1 cellular context compared by ENCODE assay signal in the genomic region with DNA sequence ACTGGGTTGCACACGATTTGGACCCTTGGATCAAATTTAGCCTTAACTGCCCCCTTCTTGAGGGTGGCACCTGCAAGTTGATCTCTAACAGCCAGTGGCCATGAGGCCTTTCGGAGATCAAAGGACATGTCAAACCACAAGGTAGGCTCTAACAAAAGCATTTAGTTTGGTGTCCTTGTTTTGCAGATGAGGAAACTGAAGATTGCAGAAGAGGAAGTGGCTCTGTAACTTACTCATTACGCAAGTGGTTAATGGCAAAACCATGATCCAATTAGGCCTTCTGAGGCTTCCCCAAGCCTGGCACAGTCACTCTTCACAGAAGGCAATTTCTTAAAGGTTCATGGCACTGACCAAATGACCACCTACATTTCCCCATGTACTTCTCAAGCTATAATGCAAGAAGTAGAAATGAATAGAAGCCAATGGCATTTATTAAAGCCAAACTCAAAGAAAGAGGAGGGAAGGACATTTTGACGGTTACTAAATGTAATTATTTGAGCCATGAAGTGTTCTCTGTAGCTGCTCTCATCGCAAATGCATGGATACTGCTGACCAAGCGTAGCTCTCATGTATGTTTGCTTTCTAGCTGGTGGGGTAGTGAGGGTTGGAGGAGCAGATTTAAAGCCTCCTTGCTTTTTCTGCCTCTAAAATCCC.
A peak's percentile ranks its signal among the peaks of the same experiment; 100 is the strongest.
TF ChIP-seq lines count a peak whose summit lies in the region.

No MANE protein-coding gene starts in this region.

TF ChIP-seq in HepG2, 621 proteins besides CTCF, POLR2A, EP300 and RAD21 (continued from another document and continues in another):
- TF ChIP-seq, protein P1, sequence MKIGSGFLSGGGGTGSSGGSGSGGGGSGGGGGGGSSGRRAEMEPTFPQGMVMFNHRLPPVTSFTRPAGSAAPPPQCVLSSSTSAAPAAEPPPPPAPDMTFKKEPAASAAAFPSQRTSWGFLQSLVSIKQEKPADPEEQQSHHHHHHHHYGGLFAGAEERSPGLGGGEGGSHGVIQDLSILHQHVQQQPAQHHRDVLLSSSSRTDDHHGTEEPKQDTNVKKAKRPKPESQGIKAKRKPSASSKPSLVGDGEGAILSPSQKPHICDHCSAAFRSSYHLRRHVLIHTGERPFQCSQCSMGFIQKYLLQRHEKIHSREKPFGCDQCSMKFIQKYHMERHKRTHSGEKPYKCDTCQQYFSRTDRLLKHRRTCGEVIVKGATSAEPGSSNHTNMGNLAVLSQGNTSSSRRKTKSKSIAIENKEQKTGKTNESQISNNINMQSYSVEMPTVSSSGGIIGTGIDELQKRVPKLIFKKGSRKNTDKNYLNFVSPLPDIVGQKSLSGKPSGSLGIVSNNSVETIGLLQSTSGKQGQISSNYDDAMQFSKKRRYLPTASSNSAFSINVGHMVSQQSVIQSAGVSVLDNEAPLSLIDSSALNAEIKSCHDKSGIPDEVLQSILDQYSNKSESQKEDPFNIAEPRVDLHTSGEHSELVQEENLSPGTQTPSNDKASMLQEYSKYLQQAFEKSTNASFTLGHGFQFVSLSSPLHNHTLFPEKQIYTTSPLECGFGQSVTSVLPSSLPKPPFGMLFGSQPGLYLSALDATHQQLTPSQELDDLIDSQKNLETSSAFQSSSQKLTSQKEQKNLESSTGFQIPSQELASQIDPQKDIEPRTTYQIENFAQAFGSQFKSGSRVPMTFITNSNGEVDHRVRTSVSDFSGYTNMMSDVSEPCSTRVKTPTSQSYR (CRISPR knock-in tag; IDR thresholded peaks at IDR 0.05; ENCODE audit: borderline replicate concordance) = no peak
- TF ChIP-seq ZNF672 (CRISPR knock-in tag; IDR thresholded peaks at IDR 0.05) (no peak), ZKSCAN8 (CRISPR knock-in tag; IDR thresholded peaks at IDR 0.05; ENCODE audit: borderline replicate concordance) (0 out of 2 replicates have a peak, but pooled peaks have one; percentile 44), CHCHD3 (CRISPR knock-in tag; IDR thresholded peaks at IDR 0.05) (no peak), NFIC (IDR thresholded peaks at IDR 0.05; ENCODE audit: low read length) (0 out of 2 replicates have a peak, but pooled peaks have one; percentile 31), ZNF691 (CRISPR knock-in tag; IDR thresholded peaks at IDR 0.05; ENCODE audit: borderline replicate concordance, low read depth) (no peak), SETDB1 (CRISPR knock-in tag; IDR thresholded peaks at IDR 0.05; ENCODE audit: borderline replicate concordance) (no peak), NCOA2 (CRISPR knock-in tag; IDR thresholded peaks at IDR 0.05) (peak; percentile 94), HNF4A (CRISPR knock-in tag; IDR thresholded peaks at IDR 0.05) (peak; percentile 83), TARDBP (CRISPR knock-in tag; IDR thresholded peaks at IDR 0.05) (no peak; the same call in 1 of the 2 replicates), ELF3 (CRISPR knock-in tag; IDR thresholded peaks at IDR 0.05) (peak; percentile 97), ATF2 (CRISPR knock-in tag; IDR thresholded peaks at IDR 0.05) (0 out of 2 replicates have a peak, but pooled peaks have one; percentile 46), ZNF614 (CRISPR knock-in tag; IDR thresholded peaks at IDR 0.05; ENCODE audit: borderline replicate concordance) (0 out of 2 replicates have a peak, but pooled peaks have one; percentile 44), SMAD1 (CRISPR knock-in tag; IDR thresholded peaks at IDR 0.05; ENCODE audit: borderline replicate concordance, low read depth) (no peak), SP4 (CRISPR knock-in tag; IDR thresholded peaks at IDR 0.05) (no peak), ZNF567 (CRISPR knock-in tag; IDR thresholded peaks at IDR 0.05; ENCODE audit: borderline replicate concordance) (no peak), DPF2 (CRISPR knock-in tag; IDR thresholded peaks at IDR 0.05; ENCODE audit: borderline replicate concordance, low read depth) (0 out of 2 replicates have a peak, but pooled peaks have one; percentile 32), MTF2 (CRISPR knock-in tag; IDR thresholded peaks at IDR 0.05; ENCODE audit: borderline replicate concordance) (no peak), ZNF124 (CRISPR knock-in tag; IDR thresholded peaks at IDR 0.05) (no peak), KDM5B (CRISPR knock-in tag; IDR thresholded peaks at IDR 0.05; ENCODE audit: borderline replicate concordance) (no peak), ZHX1 (CRISPR knock-in tag; IDR thresholded peaks at IDR 0.05; ENCODE audit: low read depth) (no peak), LCORL (IDR thresholded peaks at IDR 0.05) (no peak), LCORL (CRISPR knock-in tag; IDR thresholded peaks at IDR 0.05) (0 out of 2 replicates have a peak, but pooled peaks have one; percentile 30), NR2F6 (IDR thresholded peaks at IDR 0.05) (0 out of 2 replicates have a peak, but pooled peaks have one; percentile 13), NR2F6 (CRISPR knock-in tag; IDR thresholded peaks at IDR 0.05) (peak; percentile 71; the same call in 1 of the 2 replicates), POLR2AphosphoS5 (IDR thresholded peaks at IDR 0.05; ENCODE audit: low read depth, low read length) (no peak), USF2 (IDR thresholded peaks at IDR 0.05; ENCODE audit: low read depth, low read length) (no peak), USF2 (CRISPR knock-in tag; IDR thresholded peaks at IDR 0.05; ENCODE audit: borderline replicate concordance) (no peak), ZBTB10 (CRISPR knock-in tag; IDR thresholded peaks at IDR 0.05; ENCODE audit: borderline replicate concordance) (no peak), HNRNPLL (IDR thresholded peaks at IDR 0.05; ENCODE audit: low read depth, low read length, poor library complexity, severe bottlenecking) (no peak), MZF1 (CRISPR knock-in tag; IDR thresholded peaks at IDR 0.05; ENCODE audit: borderline replicate concordance) (no peak)
- TF ChIP-seq, protein P2, sequence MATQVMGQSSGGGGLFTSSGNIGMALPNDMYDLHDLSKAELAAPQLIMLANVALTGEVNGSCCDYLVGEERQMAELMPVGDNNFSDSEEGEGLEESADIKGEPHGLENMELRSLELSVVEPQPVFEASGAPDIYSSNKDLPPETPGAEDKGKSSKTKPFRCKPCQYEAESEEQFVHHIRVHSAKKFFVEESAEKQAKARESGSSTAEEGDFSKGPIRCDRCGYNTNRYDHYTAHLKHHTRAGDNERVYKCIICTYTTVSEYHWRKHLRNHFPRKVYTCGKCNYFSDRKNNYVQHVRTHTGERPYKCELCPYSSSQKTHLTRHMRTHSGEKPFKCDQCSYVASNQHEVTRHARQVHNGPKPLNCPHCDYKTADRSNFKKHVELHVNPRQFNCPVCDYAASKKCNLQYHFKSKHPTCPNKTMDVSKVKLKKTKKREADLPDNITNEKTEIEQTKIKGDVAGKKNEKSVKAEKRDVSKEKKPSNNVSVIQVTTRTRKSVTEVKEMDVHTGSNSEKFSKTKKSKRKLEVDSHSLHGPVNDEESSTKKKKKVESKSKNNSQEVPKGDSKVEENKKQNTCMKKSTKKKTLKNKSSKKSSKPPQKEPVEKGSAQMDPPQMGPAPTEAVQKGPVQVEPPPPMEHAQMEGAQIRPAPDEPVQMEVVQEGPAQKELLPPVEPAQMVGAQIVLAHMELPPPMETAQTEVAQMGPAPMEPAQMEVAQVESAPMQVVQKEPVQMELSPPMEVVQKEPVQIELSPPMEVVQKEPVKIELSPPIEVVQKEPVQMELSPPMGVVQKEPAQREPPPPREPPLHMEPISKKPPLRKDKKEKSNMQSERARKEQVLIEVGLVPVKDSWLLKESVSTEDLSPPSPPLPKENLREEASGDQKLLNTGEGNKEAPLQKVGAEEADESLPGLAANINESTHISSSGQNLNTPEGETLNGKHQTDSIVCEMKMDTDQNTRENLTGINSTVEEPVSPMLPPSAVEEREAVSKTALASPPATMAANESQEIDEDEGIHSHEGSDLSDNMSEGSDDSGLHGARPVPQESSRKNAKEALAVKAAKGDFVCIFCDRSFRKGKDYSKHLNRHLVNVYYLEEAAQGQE (IDR thresholded peaks at IDR 0.05; ENCODE audit: borderline replicate concordance in 1 of 2, low read depth in 1 of 2, low read length in 2 of 2) = no peak
- TF ChIP-seq, protein P3, sequence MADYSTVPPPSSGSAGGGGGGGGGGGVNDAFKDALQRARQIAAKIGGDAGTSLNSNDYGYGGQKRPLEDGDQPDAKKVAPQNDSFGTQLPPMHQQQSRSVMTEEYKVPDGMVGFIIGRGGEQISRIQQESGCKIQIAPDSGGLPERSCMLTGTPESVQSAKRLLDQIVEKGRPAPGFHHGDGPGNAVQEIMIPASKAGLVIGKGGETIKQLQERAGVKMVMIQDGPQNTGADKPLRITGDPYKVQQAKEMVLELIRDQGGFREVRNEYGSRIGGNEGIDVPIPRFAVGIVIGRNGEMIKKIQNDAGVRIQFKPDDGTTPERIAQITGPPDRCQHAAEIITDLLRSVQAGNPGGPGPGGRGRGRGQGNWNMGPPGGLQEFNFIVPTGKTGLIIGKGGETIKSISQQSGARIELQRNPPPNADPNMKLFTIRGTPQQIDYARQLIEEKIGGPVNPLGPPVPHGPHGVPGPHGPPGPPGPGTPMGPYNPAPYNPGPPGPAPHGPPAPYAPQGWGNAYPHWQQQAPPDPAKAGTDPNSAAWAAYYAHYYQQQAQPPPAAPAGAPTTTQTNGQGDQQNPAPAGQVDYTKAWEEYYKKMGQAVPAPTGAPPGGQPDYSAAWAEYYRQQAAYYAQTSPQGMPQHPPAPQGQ (CRISPR knock-in tag; IDR thresholded peaks at IDR 0.05; ENCODE audit: borderline replicate concordance) = no peak
- TF ChIP-seq, protein P4, sequence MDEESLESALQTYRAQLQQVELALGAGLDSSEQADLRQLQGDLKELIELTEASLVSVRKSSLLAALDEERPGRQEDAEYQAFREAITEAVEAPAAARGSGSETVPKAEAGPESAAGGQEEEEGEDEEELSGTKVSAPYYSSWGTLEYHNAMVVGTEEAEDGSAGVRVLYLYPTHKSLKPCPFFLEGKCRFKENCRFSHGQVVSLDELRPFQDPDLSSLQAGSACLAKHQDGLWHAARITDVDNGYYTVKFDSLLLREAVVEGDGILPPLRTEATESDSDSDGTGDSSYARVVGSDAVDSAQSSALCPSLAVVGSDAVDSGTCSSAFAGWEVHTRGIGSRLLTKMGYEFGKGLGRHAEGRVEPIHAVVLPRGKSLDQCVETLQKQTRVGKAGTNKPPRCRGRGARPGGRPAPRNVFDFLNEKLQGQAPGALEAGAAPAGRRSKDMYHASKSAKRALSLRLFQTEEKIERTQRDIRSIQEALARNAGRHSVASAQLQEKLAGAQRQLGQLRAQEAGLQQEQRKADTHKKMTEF (CRISPR knock-in tag; IDR thresholded peaks at IDR 0.05) = peak; percentile 58; the same call in 1 of the 2 replicates
